Comparison of ENCODE assay signal across 24 cellular contexts in genomic region chr21:34867785-34868184, GRCh38.
DNase-seq lines count a peak whose midpoint lies in the region; ATAC-seq, FAIRE-seq and TF ChIP-seq lines count a peak whose summit lies in the region.
"Had no signal": no experiment of that assay in that cellular context is flagged by ENCODE, and none has a peak within 500 bp of the region (broad histone marks: within the 10 kb centered on the region; RNA-seq: fewer than 3 reads in every experiment).

No MANE protein-coding gene starts in this region.

- H4K8ac ChIP-seq in H1 (ENCODE audit: extremely low read depth, insufficient read depth, low read length): no peak overlapping the region

- in situ Hi-C loops in HepG2 (cut with HindIII; ENCODE audit: extremely low pct_ligation_motif_present, low pct_unique_long_range_greater_than_20kb): no loop called here

- H3K4ac ChIP-seq in H1 (replicated peaks; ENCODE audit: insufficient read length, low read depth, low read length): no peak overlapping the region

- intact Hi-C loops in heart left ventricle (cut with DNase I): no loop called here
- intact Hi-C loops in PC-3 (cut with micrococcal nuclease): no loop called here
- intact Hi-C loops in HepG2 (cut with micrococcal nuclease; ENCODE audit: unreplicated experiment): no loop called here

- H3K9ac ChIP-seq in PC-3 (ENCODE audit: low read length) (no peak overlapping the region), H1 (replicated peaks in 1 of 4; ENCODE audit: extremely low read depth in 1 of 4, low read depth in 3 of 4, low read length in 3 of 4) (no peak overlapping the region), HepG2 (ENCODE audit: insufficient read depth, low read depth, low read length) (no peak overlapping the region)

- H3K4me3 ChIP-seq in right atrium auricular region (no peak overlapping the region), heart left ventricle (no peak overlapping the region), PC-3 (ENCODE audit: low read length) (no peak overlapping the region), H1 (ENCODE audit: extremely low read depth in 1 of 4, insufficient read depth in 2 of 4, low read depth in 3 of 4, low read length in 4 of 4) (no peak overlapping the region), upper lobe of left lung (no peak overlapping the region), HepG2 (replicated peaks in 1 of 3; ENCODE audit: insufficient read depth in 1 of 3, low read depth in 2 of 3, low read length in 3 of 3) (no peak overlapping the region)
- H3K4me3 ChIP-seq: thoracic aorta had no signal

- H3K27ac ChIP-seq in right atrium auricular region (no peak overlapping the region), heart left ventricle (no peak overlapping the region), PC-3 (ENCODE audit: low read length) (peak overlapping the region; percentile 59), H1 (ENCODE audit: low read depth, low read length) (no peak overlapping the region), upper lobe of left lung (peak overlapping the region in 3 of 4 donors; percentile 6 to 35 (median 32)), HepG2 (ENCODE audit: extremely low read length, insufficient read depth, low read length) (no peak overlapping the region)
- H3K27ac ChIP-seq: epithelial cell of prostate, thoracic aorta had no signal

- H3K9me3 ChIP-seq in right atrium auricular region (no peaks in the 10 kb centered on the region), heart left ventricle (no peaks in the 10 kb centered on the region), PC-3 (ENCODE audit: low read length) (no peaks in the 10 kb centered on the region), H1 (ENCODE audit: insufficient read depth in 2 of 2, low read depth in 1 of 2, low read length in 1 of 2) (no peaks in the 10 kb centered on the region), upper lobe of left lung (no peaks in the 10 kb centered on the region), HepG2 (ENCODE audit: low read length) (no peaks in the 10 kb centered on the region)
- H3K9me3 ChIP-seq: thoracic aorta had no signal

- POLR2A ChIA-PET in PC-3 (lab: Charles Lee; ENCODE audit: unreplicated experiment): interaction anchor here (0.6 to 0.9 kb wide), 2 partner anchors 21 to 70 kb away, joined by 3 to 7 read pairs; no protein-coding TSS in a partner anchor
- POLR2A ChIA-PET in H1 (lab: Charles Lee; ENCODE audit: partially characterized antibody): interaction anchor here (0.6 kb wide), 1 partner anchor 12 kb away, joined by 3 read pairs; no protein-coding TSS in a partner anchor
- POLR2A ChIA-PET in HepG2 (lab: Yijun Ruan, JAX): interaction anchor here (0.9 to 1.4 kb wide), 3 partner anchors 15 to 50 kb away, joined by 3 to 4 read pairs (median 4); no protein-coding TSS in a partner anchor

- 79 to 91% (median 83%) methylated on average over 4 of the region's 4 CpGs for WGBS in heart left ventricle, 4 donors
- whole genome bisulfite sequencing in H1 (ENCODE audit: extremely low coverage in 1 of 2, insufficient coverage in 1 of 2, insufficient read length in 1 of 2, insufficient replicate concordance in 2 of 2, low coverage in 1 of 2, low lambda C conversion rate in 2 of 2, missing lambda C conversion rate in 1 of 2), 2 experiments: 91% methylated on average over 3 of the region's 4 CpGs; no CpG with 5 or more reads in 1 of the 2 experiments
- 90 to 95% methylated on average over 2 to 4 of the region's 4 CpGs for WGBS in upper lobe of left lung, 2 donors
- 89% methylated on average over 4 of the region's 4 CpGs for WGBS in HepG2 (ENCODE audit: low lambda C conversion rate)

- H2BK120ac ChIP-seq in H1 (replicated peaks; ENCODE audit: low read depth, low read length): no peak overlapping the region

- H4K5ac ChIP-seq in H1 (ENCODE audit: insufficient read length, low read depth, low read length): no peak overlapping the region

- TF ChIP-seq RAD21 in H1 (IDR thresholded peaks at IDR 0.05 in 1 of 2, conservative IDR thresholded peaks at IDR 0.05 in 1 of 2; ENCODE audit: low read depth in 2 of 2, low read length in 2 of 2): no peak
- no peak for TF ChIP-seq RAD21 in HepG2 (CRISPR knock-in tag; IDR thresholded peaks at IDR 0.05)

- H4K91ac ChIP-seq in H1 (replicated peaks; ENCODE audit: insufficient read length, low read length): no peak overlapping the region

- H2AFZ ChIP-seq in PC-3 (ENCODE audit: low read length) (no peak overlapping the region), H1 (ENCODE audit: low read length) (no peak overlapping the region), HepG2 (ENCODE audit: low read length) (no peak overlapping the region)

- H3K36me3 ChIP-seq in right atrium auricular region (peaks cover 6% of the 10 kb centered on the region), heart left ventricle (peaks cover 0 to 89% (median 3%) of the 10 kb centered on the region in 9 donors), PC-3 (ENCODE audit: low read depth, low read length) (peaks cover 80% of the 10 kb centered on the region), H1 (ENCODE audit: control insufficient read depth in 2 of 4, insufficient read depth in 4 of 4, low read length in 3 of 4) (no peaks in the 10 kb centered on the region), upper lobe of left lung (peaks cover 0 to 57% (median 24%) of the 10 kb centered on the region in 4 donors), HepG2 (replicated peaks in 1 of 2; ENCODE audit: control insufficient read depth in 1 of 2, insufficient read depth in 2 of 2, low read length in 2 of 2) (peaks cover 6 to 59% of the 10 kb centered on the region in 2 experiments)
- H3K36me3 ChIP-seq: thoracic aorta had no signal

- H4K20me1 ChIP-seq in PC-3 (ENCODE audit: low read length) (peaks cover 54% of the 10 kb centered on the region), H1 (replicated peaks in 1 of 2; ENCODE audit: control insufficient read depth in 1 of 2, insufficient read depth in 2 of 2, low read length in 2 of 2) (peaks cover 3 to 12% of the 10 kb centered on the region in 2 experiments), HepG2 (ENCODE audit: insufficient read depth, low read length) (peaks cover 26% of the 10 kb centered on the region)

- H3K4me1 ChIP-seq in right atrium auricular region: peaks cover 0 to 14% of the 10 kb centered on the region in 2 donors
- H3K4me1 ChIP-seq in heart left ventricle: peaks cover 0 to 29% (median 0%) of the 10 kb centered on the region in 12 donors
- H3K4me1 ChIP-seq in PC-3 (ENCODE audit: insufficient read depth, low read length): peaks cover 50% of the 10 kb centered on the region
- peaks cover 4 to 11% (median 5%) of the 10 kb centered on the region in 4 experiments; a peak in 6 of 7 replicates for H3K4me1 ChIP-seq in H1 (replicated peaks in 1 of 4; ENCODE audit: control insufficient read depth in 3 of 4, insufficient read depth in 4 of 4, low read length in 3 of 4)
- H3K4me1 ChIP-seq in upper lobe of left lung: peaks cover 26 to 54% (median 40%) of the 10 kb centered on the region in 4 donors
- peaks cover 33% of the 10 kb centered on the region for H3K4me1 ChIP-seq in HepG2 (ENCODE audit: insufficient read depth, low read length)

- H3K56ac ChIP-seq in H1 (replicated peaks; ENCODE audit: insufficient read length, low read depth, low read length): no peak overlapping the region

- TF ChIP-seq POLR2A in heart left ventricle (IDR thresholded peaks at IDR 0.05): no peak
- no peak for TF ChIP-seq POLR2A in H1 (IDR thresholded peaks at IDR 0.05; ENCODE audit: control extremely low read depth in 1 of 2, low read depth in 2 of 2, low read length in 2 of 2)
- no peak for TF ChIP-seq POLR2A in upper lobe of left lung (IDR thresholded peaks at IDR 0.05)
- TF ChIP-seq POLR2A in HepG2 (IDR thresholded peaks at IDR 0.05; ENCODE audit: insufficient read depth in 1 of 2, low read depth in 2 of 2, low read length in 2 of 2): no peak

- no peak overlapping the region for H2BK12ac ChIP-seq in H1 (ENCODE audit: low read depth, low read length)

- no peaks in the 10 kb centered on the region for H3K9me2 ChIP-seq in PC-3 (replicated peaks; ENCODE audit: low read length)

- H3K14ac ChIP-seq in H1 (ENCODE audit: insufficient read length): no peak overlapping the region

- no peak overlapping the region for H2BK20ac ChIP-seq in H1 (ENCODE audit: low read length)

- ATAC-seq in heart left ventricle (no peak), PC-3 (no peak), upper lobe of left lung (ENCODE audit: low FRiP score in 2 of 2) (no peak), HepG2 (no peak), GM19455 (IDR thresholded peaks at IDR 0.05; ENCODE audit: unreplicated experiment) (no peak)
- ATAC-seq: left ventricle myocardium superior, Right ventricle myocardium inferior had no signal

- no peak overlapping the region for H3K18ac ChIP-seq in H1 (ENCODE audit: extremely low read depth, low read length)

- TF ChIP-seq CTCF in right atrium auricular region (IDR thresholded peaks at IDR 0.05) (no peak), heart left ventricle (IDR thresholded peaks at IDR 0.05) (no peak), PC-3 (conservative IDR thresholded peaks at IDR 0.05; ENCODE audit: low read depth, low read length) (no peak), H1 (IDR thresholded peaks at IDR 0.05; ENCODE audit: control extremely low read depth in 1 of 3, insufficient read depth in 1 of 3, low read depth in 1 of 3, low read length in 3 of 3) (no peak), upper lobe of left lung (IDR thresholded peaks at IDR 0.05) (no peak), HepG2 (CRISPR knock-in tag; IDR thresholded peaks at IDR 0.05) (no peak)

- H3K79me2 ChIP-seq in PC-3 (ENCODE audit: low read length): peaks cover 98% of the 10 kb centered on the region
- no peaks in the 10 kb centered on the region for H3K79me2 ChIP-seq in H1 (ENCODE audit: control insufficient read depth in 1 of 2, insufficient read depth in 2 of 2, low read length in 2 of 2)
- H3K79me2 ChIP-seq in HepG2 (ENCODE audit: insufficient read depth, low read length): peaks cover 3% of the 10 kb centered on the region

- H3K79me1 ChIP-seq in H1 (ENCODE audit: low read depth, low read length): no peaks in the 10 kb centered on the region

- H3K4me2 ChIP-seq in PC-3 (ENCODE audit: low read length) (no peak overlapping the region), H1 (ENCODE audit: insufficient read depth in 1 of 2, low read depth in 2 of 2, low read length in 2 of 2) (no peak overlapping the region), HepG2 (ENCODE audit: low read depth, low read length) (no peak overlapping the region)

- CTCF ChIA-PET in PC-3 (lab: Charles Lee) (interaction anchor here (1.4 kb wide), 1 partner anchor 122 kb away, joined by 7 read pairs; no protein-coding TSS in a partner anchor), H1 (lab: Charles Lee; ENCODE audit: partially characterized antibody) (interaction anchor here (0.6 to 1.8 kb wide), 5 partner anchors 10 to 746 kb away, joined by 3 to 12 read pairs (median 5); no protein-coding TSS in a partner anchor), HepG2 (lab: Yijun Ruan, JAX; ENCODE audit: low intra/inter-chr PET ratio, low total read pairs) (no interaction called here)

- no peaks in the 10 kb centered on the region for H3K23me2 ChIP-seq in H1 (ENCODE audit: low read depth, low read length)

- DNase-seq in right atrium auricular region (ENCODE audit: low spot score): peak; percentile 53
- DNase-seq in heart left ventricle: no peak
- no peak for DNase-seq in PC-3
- no peak for DNase-seq in H1 (ENCODE audit: low read depth in 1 of 2, low spot score in 2 of 2)
- no peak for DNase-seq in upper lobe of left lung
- no peak for DNase-seq in HepG2 (ENCODE audit: low spot score)
- DNase-seq in putamen (ENCODE audit: low spot score): no peak
- DNase-seq: activated CD4-positive, alpha-beta T cell treated with anti-CD3 and anti-CD28 coated beads for 48 hours; activated naive CD4-positive, alpha-beta T cell; aorta; caudate nucleus; CD4-positive, alpha-beta memory T cell; DMS153; immature natural killer cell; Kasumi-1; left ventricle myocardium superior; NCI-H1048; NCI-H2081 treated with DMSO at 0.1 percent for 48 hours had no signal

- no peak for TF ChIP-seq EP300 in H1 (IDR thresholded peaks at IDR 0.05; ENCODE audit: borderline replicate concordance in 1 of 2, low read depth in 2 of 2, low read length in 2 of 2)
- no peak for TF ChIP-seq EP300 in upper lobe of left lung (IDR thresholded peaks at IDR 0.05)
- TF ChIP-seq EP300 in HepG2 (IDR thresholded peaks at IDR 0.05; ENCODE audit: low read depth in 2 of 2, low read length in 2 of 2): no peak
- TF ChIP-seq EP300 in HepG2 (CRISPR knock-in tag; IDR thresholded peaks at IDR 0.05; ENCODE audit: borderline replicate concordance): no peak

- H2BK15ac ChIP-seq in H1 (ENCODE audit: low read length): no peak overlapping the region

- H2BK5ac ChIP-seq in H1 (ENCODE audit: low read depth, low read length): no peak overlapping the region

- peak overlapping the region; percentile 25; the same call in 1 of the 2 replicates for H2AK5ac ChIP-seq in H1 (ENCODE audit: low read depth, low read length)

- H3K23ac ChIP-seq in H1 (ENCODE audit: insufficient read length): no peak overlapping the region

- H3K27me3 ChIP-seq in right atrium auricular region (no peaks in the 10 kb centered on the region), heart left ventricle (peaks cover 0 to 9% (median 0%) of the 10 kb centered on the region in 9 donors), PC-3 (ENCODE audit: low read length) (no peaks in the 10 kb centered on the region), H1 (replicated peaks in 1 of 4; ENCODE audit: control insufficient read depth in 3 of 4, extremely low read depth in 1 of 4, insufficient read depth in 3 of 4, low read length in 3 of 4) (peaks cover 27 to 54% (median 47%) of the 10 kb centered on the region in 4 experiments), upper lobe of left lung (no peaks in the 10 kb centered on the region), HepG2 (ENCODE audit: control insufficient read depth in 1 of 2, insufficient read depth in 2 of 2, low read length in 2 of 2) (no peaks in the 10 kb centered on the region)

- H3F3A ChIP-seq in PC-3 (ENCODE audit: low read length, unreplicated experiment): no peaks in the 10 kb centered on the region

- BruUV-seq in PC-3 (replicated peaks; lab: Mats Ljungman, UMichigan) (no TSS peak), HepG2 (replicated peaks; lab: Mats Ljungman, UMichigan) (no TSS peak)

- FAIRE-seq in H1 (lab: Jason Lieb, UNC) (no peak), HepG2 (lab: Jason Lieb, UNC) (no peak)
- FAIRE-seq: GM19239, TTC549 had no signal

Comparison
In these comparisons a context has a peak if more than half of its experiments do, and no peak if none do; other contexts are left out.
1. H3K27ac ChIP-seq: peak in PC-3 (single experiment) and upper lobe of left lung (3 of 4); none in right atrium auricular region (0 of 2), heart left ventricle (0 of 12), H1 (single experiment) and HepG2 (single experiment).